In the genomic region with DNA sequence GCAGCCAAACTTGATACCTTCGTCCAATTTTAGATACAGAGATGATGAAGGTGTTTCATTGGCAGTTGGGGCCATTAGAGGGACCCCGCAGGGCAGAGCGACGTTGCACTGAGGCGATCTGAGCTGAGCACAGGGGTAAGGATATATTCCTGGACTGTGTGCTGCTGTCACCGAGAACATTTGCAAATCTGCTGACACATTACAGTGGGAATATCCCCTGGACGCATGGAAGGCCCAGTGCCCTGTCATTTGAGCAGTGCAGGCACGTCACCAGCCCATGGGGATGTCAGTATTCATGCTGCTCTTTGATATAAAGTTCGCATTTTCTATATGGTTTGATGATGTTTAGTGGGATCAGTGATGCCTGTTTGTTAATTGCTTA, we compare ENCODE assay signal across 1 cellular context.
TF ChIP-seq lines count a peak whose summit lies in the region.

No MANE protein-coding gene starts in this region.

TF ChIP-seq in K562, 482 proteins besides CTCF, POLR2A, EP300 and RAD21:
- TF ChIP-seq TEAD2 (tag; IDR thresholded peaks at IDR 0.05) (no peak), CBFB (CRISPR knock-in tag; IDR thresholded peaks at IDR 0.05) (no peak), RBM14 (IDR thresholded peaks at IDR 0.05; ENCODE audit: borderline replicate concordance, insufficient read depth, low read depth, low read length) (no peak), ZSCAN29 (IDR thresholded peaks at IDR 0.05) (no peak), NFATC3 (IDR thresholded peaks at IDR 0.05) (no peak), NR1H2 (CRISPR knock-in tag; IDR thresholded peaks at IDR 0.05) (no peak), RBM25 (IDR thresholded peaks at IDR 0.05; ENCODE audit: low read depth, low read length, severe bottlenecking) (no peak), COPS2 (conservative IDR thresholded peaks at IDR 0.05) (no peak)
- TF ChIP-seq, protein P1, sequence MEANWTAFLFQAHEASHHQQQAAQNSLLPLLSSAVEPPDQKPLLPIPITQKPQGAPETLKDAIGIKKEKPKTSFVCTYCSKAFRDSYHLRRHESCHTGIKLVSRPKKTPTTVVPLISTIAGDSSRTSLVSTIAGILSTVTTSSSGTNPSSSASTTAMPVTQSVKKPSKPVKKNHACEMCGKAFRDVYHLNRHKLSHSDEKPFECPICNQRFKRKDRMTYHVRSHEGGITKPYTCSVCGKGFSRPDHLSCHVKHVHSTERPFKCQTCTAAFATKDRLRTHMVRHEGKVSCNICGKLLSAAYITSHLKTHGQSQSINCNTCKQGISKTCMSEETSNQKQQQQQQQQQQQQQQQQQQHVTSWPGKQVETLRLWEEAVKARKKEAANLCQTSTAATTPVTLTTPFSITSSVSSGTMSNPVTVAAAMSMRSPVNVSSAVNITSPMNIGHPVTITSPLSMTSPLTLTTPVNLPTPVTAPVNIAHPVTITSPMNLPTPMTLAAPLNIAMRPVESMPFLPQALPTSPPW (CRISPR knock-in tag; IDR thresholded peaks at IDR 0.05), result no peak
